13 cellular contexts compared by ENCODE assay signal in genomic region chr9:93814561-93814960, GRCh38.
A peak's percentile ranks its signal among the peaks of the same experiment; 100 is the strongest.
DNase-seq lines count a peak whose midpoint lies in the region; ATAC-seq and TF ChIP-seq lines count a peak whose summit lies in the region.
"Had no signal": no experiment of that assay in that cellular context is flagged by ENCODE, and none has a peak within 500 bp of the region (broad histone marks: within the 10 kb centered on the region; RNA-seq: fewer than 3 reads in every experiment).

No MANE protein-coding gene starts in this region.

- H3K36me3 Mint-ChIP-seq in brain (no peaks in the 10 kb centered on the region), Calu3 (ENCODE audit: insufficient read depth, unreplicated experiment) (no peaks in the 10 kb centered on the region)

- CTCF ChIA-PET in Calu3 (lab: Charles Lee): interaction anchor here (1.0 kb wide), 1 partner anchor 13 kb away, joined by 4 read pairs; no protein-coding TSS in a partner anchor

- intact Hi-C loops in Calu3 (cut with micrococcal nuclease; ENCODE audit: unreplicated experiment): no loop called here

- H3K27ac Mint-ChIP-seq in brain (peak overlapping the region in 1 of 5 experiments; percentile 69), Calu3 (ENCODE audit: unreplicated experiment) (no peak overlapping the region)

- TF ChIP-seq CTCF in brain (conservative IDR thresholded peaks at IDR 0.05) (peak; percentile 35 to 42), retinal pigment epithelial cell (conservative IDR thresholded peaks at IDR 0.05; ENCODE audit: low read depth, low read length) (peak; percentile 32), Calu3 (IDR thresholded peaks at IDR 0.05; ENCODE audit: unreplicated experiment) (no peak)

- H3K9me3 Mint-ChIP-seq in brain: no peaks in the 10 kb centered on the region
- no peaks in the 10 kb centered on the region for H3K9me3 Mint-ChIP-seq in Calu3 (ENCODE audit: low read depth, unreplicated experiment)

- DNase-seq in NCI-H2171 treated with DMSO at 0.1 percent for 48 hours (lab: John Stamatoyannopoulos, UW) (peak; percentile 43), NCI-H2171 (lab: John Stamatoyannopoulos, UW) (no peak), NCI-H187 treated with DMSO at 0.1 percent for 48 hours (lab: John Stamatoyannopoulos, UW) (peak; percentile 22), retinal pigment epithelial cell (ENCODE audit: low read depth) (no peak), Calu3 (no peak), EL (no peak)
- DNase-seq: ACHN; MG63; stimulated activated CD4-positive, alpha-beta T cell treated with anti-CD3 and anti-CD28 coated beads, Interleukin-12 subunit alpha, Interleukin-12 subunit beta, amount 100 ng/mL, for 4 hours; uterus had no signal

- no TSS peak for BruUV-seq in Calu3 (replicated peaks; lab: Mats Ljungman, UMichigan)

- peaks cover 23% of the 10 kb centered on the region for H3K4me1 Mint-ChIP-seq in brain
- no peaks in the 10 kb centered on the region for H3K4me1 Mint-ChIP-seq in Calu3 (ENCODE audit: low read depth, unreplicated experiment)

- ATAC-seq in HG03175 (IDR thresholded peaks at IDR 0.05; ENCODE audit: unreplicated experiment): no peak
- ATAC-seq: left lobe of liver had no signal

- H3K27me3 Mint-ChIP-seq in brain (peaks cover 19% of the 10 kb centered on the region), Calu3 (ENCODE audit: unreplicated experiment) (peaks cover 86% of the 10 kb centered on the region)

- H3K4me3 ChIP-seq in retinal pigment epithelial cell (ENCODE audit: low read length): no peak overlapping the region
- H3K4me3 ChIP-seq: MG63, uterus had no signal

- H3K4me3 Mint-ChIP-seq in brain: no peak overlapping the region
- no peak overlapping the region for H3K4me3 Mint-ChIP-seq in Calu3 (ENCODE audit: low read depth, unreplicated experiment)

Comparison
In these comparisons a context has a peak if more than half of its experiments do, and no peak if none do; other contexts are left out.
1. DNase-seq: peak in NCI-H2171 treated with DMSO at 0.1 percent for 48 hours (single experiment) and NCI-H187 treated with DMSO at 0.1 percent for 48 hours (single experiment); none in NCI-H2171 (single experiment), retinal pigment epithelial cell (single experiment), Calu3 (single experiment) and EL (single experiment).